Comparison of ENCODE assay signal across 1 cellular context in genomic region chr21:43603641-43604504, GRCh38.
TF ChIP-seq lines count a peak whose summit lies in the region.

No MANE protein-coding gene starts in this region.

TF ChIP-seq in IMR-90, 13 proteins besides CTCF, POLR2A, EP300 and RAD21:
- no peak for TF ChIP-seq MAZ (IDR thresholded peaks at IDR 0.05; ENCODE audit: borderline replicate concordance, low read depth, low read length)
- TF ChIP-seq MXI1 (IDR thresholded peaks at IDR 0.05; ENCODE audit: borderline replicate concordance, low read depth, low read length) = no peak
- TF ChIP-seq CEBPB (IDR thresholded peaks at IDR 0.05; ENCODE audit: low read depth, low read length) = no peak
- TF ChIP-seq MAFK (IDR thresholded peaks at IDR 0.05; ENCODE audit: low read depth, low read length) = no peak
- no peak for TF ChIP-seq NFE2L2 (IDR thresholded peaks at IDR 0.05; ENCODE audit: low read depth, low read length)
- no peak for TF ChIP-seq FOS (IDR thresholded peaks at IDR 0.05; ENCODE audit: low read depth, low read length)
- TF ChIP-seq BHLHE40 (IDR thresholded peaks at IDR 0.05; ENCODE audit: low read depth, low read length) = no peak
- TF ChIP-seq RFX5 (IDR thresholded peaks at IDR 0.05; ENCODE audit: low read depth, low read length) = no peak
- no peak for TF ChIP-seq RCOR1 (IDR thresholded peaks at IDR 0.05; ENCODE audit: insufficient replicate concordance, low read length)
- TF ChIP-seq ELK1 (IDR thresholded peaks at IDR 0.05; ENCODE audit: borderline replicate concordance, low read depth, low read length) = no peak
- no peak for TF ChIP-seq CHD1 (IDR thresholded peaks at IDR 0.05; ENCODE audit: low read depth, low read length)
- no peak for TF ChIP-seq SMC3 (IDR thresholded peaks at IDR 0.05; ENCODE audit: low read depth, low read length)
